8 cellular contexts compared by ENCODE assay signal in the genomic region with DNA sequence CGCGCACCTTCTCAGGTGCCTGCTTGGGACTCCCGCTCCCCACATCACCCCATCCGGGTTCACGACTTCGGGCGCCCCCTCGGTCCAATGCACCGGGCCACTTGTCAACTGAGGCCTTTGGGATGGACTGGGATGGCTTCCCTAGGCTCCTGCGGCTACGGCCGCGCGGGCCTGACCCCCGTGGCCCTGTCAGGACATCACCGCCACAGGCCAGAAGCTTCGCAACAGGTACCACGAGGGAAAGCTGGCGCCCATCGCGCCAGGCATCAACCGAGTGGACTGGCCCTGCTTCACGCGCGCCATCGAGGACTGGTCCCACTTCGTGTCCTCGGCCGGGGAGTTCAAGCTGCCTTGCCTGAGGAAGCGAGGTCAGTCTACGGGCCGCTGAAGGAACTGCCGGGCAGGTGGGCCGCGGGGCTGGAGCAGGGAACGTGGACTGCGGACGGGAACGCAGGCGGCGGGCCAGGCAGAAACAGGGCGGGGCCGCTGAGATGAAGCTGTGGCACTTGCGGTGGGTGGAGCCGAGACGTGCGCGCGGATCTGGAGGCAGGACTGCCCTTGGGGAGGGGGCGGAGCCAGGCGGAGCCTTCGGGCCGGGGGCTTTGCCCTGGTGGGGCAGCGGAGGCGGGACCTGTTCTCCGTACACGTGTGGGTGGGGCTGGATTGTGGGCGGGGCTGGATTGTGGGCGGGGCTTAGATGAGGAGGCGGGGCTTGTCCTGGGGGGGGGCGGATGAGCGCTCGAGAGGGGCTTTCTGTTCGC. TPM values are rescaled to one million over a fixed set of nuclear protein-coding genes. Genes with fewer than 3 reads are reported as not detected.
A peak's percentile ranks its signal among the peaks of the same experiment; 100 is the strongest.
DNase-seq lines count a peak whose midpoint lies in the region; ATAC-seq and TF ChIP-seq lines count a peak whose summit lies in the region.

No MANE protein-coding gene starts in this region.

- H3K27ac ChIP-seq in osteoblast (ENCODE audit: low read depth, low read length), result no peak overlapping the region
- no peak overlapping the region for H3K27ac ChIP-seq in thoracic aorta

- DNase-seq in CMK (ENCODE audit: low read depth) (peak; percentile 87), HAP-1 (ENCODE audit: low spot score in 2 of 2) (peak; percentile 93 to 98), glomerular visceral epithelial cell (ENCODE audit: extremely low spot score) (peak; percentile 46), osteoblast (ENCODE audit: insufficient read length, low spot score, missing footprints) (peak; percentile 89), thoracic aorta (ENCODE audit: low spot score) (no peak), DMS153 treated with DMSO at 0.1 percent for 48 hours (lab: John Stamatoyannopoulos, UW; ENCODE audit: unreplicated experiment) (no peak)
- DNase-seq in activated gamma-delta T cell treated with anti-CD3 and anti-CD28 coated beads, Interleukin-2, amount 50 U/mL, for 16 hours (ENCODE audit: low read depth), result peak; percentile 78

- peak overlapping the region; percentile 76 for H3K4me2 ChIP-seq in osteoblast (ENCODE audit: insufficient read depth, low read length)

- no peaks in the 10 kb centered on the region for H3K79me2 ChIP-seq in osteoblast (ENCODE audit: insufficient read depth, low read length)

- H3K9me3 ChIP-seq in HAP-1 (no peaks in the 10 kb centered on the region), osteoblast (ENCODE audit: low read depth, low read length) (no peaks in the 10 kb centered on the region), thoracic aorta (no peaks in the 10 kb centered on the region)

- H3K4me3 ChIP-seq in HAP-1, result peak overlapping the region; percentile 50
- H3K4me3 ChIP-seq in osteoblast (ENCODE audit: insufficient read depth, low read length), result peak overlapping the region; percentile 58
- H3K4me3 ChIP-seq in thoracic aorta, result peak overlapping the region; percentile 69

- peak overlapping the region; percentile 76 for H2AFZ ChIP-seq in osteoblast (ENCODE audit: low read length)

- no peak for ATAC-seq in thoracic aorta (ENCODE audit: insufficient number of reproducible peaks, low FRiP score, low read depth)

- H3K27me3 ChIP-seq in HAP-1 (ENCODE audit: low read depth) (no peaks in the 10 kb centered on the region), osteoblast (ENCODE audit: insufficient read depth, low read length) (peaks cover 47% of the 10 kb centered on the region), thoracic aorta (replicated peaks; ENCODE audit: insufficient read depth) (no peaks in the 10 kb centered on the region)

- no peaks in the 10 kb centered on the region for H4K20me1 ChIP-seq in osteoblast (ENCODE audit: insufficient read depth, low read length)

- TF ChIP-seq CTCF in osteoblast (IDR thresholded peaks at IDR 0.05; ENCODE audit: extremely low read depth, low read depth, low read length) (no peak), thoracic aorta (IDR thresholded peaks at IDR 0.05) (no peak)

- H3K36me3 ChIP-seq in HAP-1 (replicated peaks), result no peaks in the 10 kb centered on the region
- no peaks in the 10 kb centered on the region for H3K36me3 ChIP-seq in osteoblast (ENCODE audit: insufficient read depth, low read length)
- no peaks in the 10 kb centered on the region for H3K36me3 ChIP-seq in thoracic aorta

- in situ Hi-C loops in HAP-1 (cut with MboI; ENCODE audit: low sequenced_read_pairs), result no loop called here

- H3K4me1 ChIP-seq in HAP-1 (peaks cover 5% of the 10 kb centered on the region), osteoblast (ENCODE audit: insufficient read depth, low read length) (peaks cover 3% of the 10 kb centered on the region), thoracic aorta (ENCODE audit: control insufficient read depth in 1 of 2, low read depth in 2 of 2) (peaks cover 4 to 9% of the 10 kb centered on the region in 2 donors)

TF ChIP-seq in PFSK-1, 5 proteins besides CTCF, POLR2A, EP300 and RAD21:
- no peak; the same call in 1 of the 2 replicates for TF ChIP-seq POLR2AphosphoS5 (IDR thresholded peaks at IDR 0.05; ENCODE audit: low read depth, low read length)
- peak; percentile 6 for TF ChIP-seq FOXP2 (optimal IDR thresholded peaks at IDR 0.05; ENCODE audit: borderline replicate concordance, extremely low read depth, extremely low read length, insufficient read depth)
TF ChIP-seq in PFSK-1: peak in this region for 1.

RNA-seq across cellular contexts. Expression of a gene that starts 13.7 kb away (rescaled TPM):
- polyA plus RNA-seq in PFSK-1 (2012; ENCODE audit: insufficient read length, low read depth), result 1.0 TPM
- total RNA-seq in osteoblast (not detected in 2 replicates), thoracic aorta (not detected)

RNA-seq across cellular contexts. Expression of a gene that starts 15.8 kb away (rescaled TPM):
- 8.1 TPM for polyA plus RNA-seq in PFSK-1 (2012; ENCODE audit: insufficient read length, low read depth)
- total RNA-seq in osteoblast (4.3 and 5.6 TPM in 2 replicates), thoracic aorta (10 to 100 TPM in 1 of 2 donors, 1 to 10 TPM in 1; 6.0 to 13.8 TPM)

RNA-seq across cellular contexts. Expression of a gene that starts 16.6 kb away (rescaled TPM):
- polyA plus RNA-seq in PFSK-1 (2012; ENCODE audit: insufficient read length, low read depth), result 21.0 TPM
- total RNA-seq in osteoblast (17.7 and 19.2 TPM in 2 replicates), thoracic aorta (10 to 100 TPM; 55.9 to 90.3 TPM)

RNA-seq across cellular contexts. Expression of a gene that starts 40.9 kb away (rescaled TPM):
- polyA plus RNA-seq in PFSK-1 (2012; ENCODE audit: insufficient read length, low read depth), result 2.1 TPM
- total RNA-seq in osteoblast (7.7 and 9.4 TPM in 2 replicates), thoracic aorta (1 to 10 TPM; 2.1 to 3.8 TPM)

Comparison
In these comparisons a context has a peak if more than half of its experiments do, and no peak if none do; other contexts are left out.
1. DNase-seq: peak in CMK (single experiment), HAP-1 (2 of 2), activated gamma-delta T cell treated with anti-CD3 and anti-CD28 coated beads, Interleukin-2, amount 50 U/mL, for 16 hours (single experiment), glomerular visceral epithelial cell (single experiment) and osteoblast (single experiment); none in thoracic aorta (single experiment) and DMS153 treated with DMSO at 0.1 percent for 48 hours (single experiment).
2. Peak in every context shown above with its lines, with median percentiles within 50 percentile points of each other: H3K4me3 ChIP-seq.